Comparison of ENCODE assay signal across 17 cellular contexts in genomic region chr6:11900662-11901598, GRCh38.
DNase-seq lines count a peak whose midpoint lies in the region; ATAC-seq lines count a peak whose summit lies in the region.
"Had no signal": no experiment of that assay in that cellular context is flagged by ENCODE, and none has a peak within 500 bp of the region (broad histone marks: within the 10 kb centered on the region; RNA-seq: fewer than 3 reads in every experiment).

No MANE protein-coding gene starts in this region.

- no peak overlapping the region for H3K27ac ChIP-seq in trophoblast cell (ENCODE audit: low read depth, low read length)
- no peak overlapping the region for H3K27ac ChIP-seq in substantia nigra (ENCODE audit: low read depth, low read length, poor library complexity, severe bottlenecking)

- H4K12ac ChIP-seq in trophoblast cell (ENCODE audit: low read depth, low read length), result no peak overlapping the region

- no peak for DNase-seq in activated T-cell treated with anti-CD3 and anti-CD28 coated beads, Interleukin-2, amount 50 U/mL, for 72 hours
- DNase-seq in activated T-cell treated with anti-CD3 and anti-CD28 coated beads for 4 hours (no peak), T-cell (peak in 1 of 34 experiments; percentile 2), trophoblast cell (no peak), substantia nigra (lab: John Stamatoyannopoulos, UW) (no peak)
- DNase-seq in effector CD4-positive, alpha-beta T cell, result no peak
- DNase-seq in stimulated activated CD8-positive, alpha-beta memory T cell treated with anti-CD3 and anti-CD28 coated beads, Interleukin-4, amount 100 ng/mL, for 48 hours, result no peak
- DNase-seq: DMS 273 treated with DMSO at 0.1 percent for 48 hours; KBM-7; NCI-H146; NCI-H510A; posterior cingulate gyrus; stimulated activated CD4-positive, alpha-beta T cell treated with anti-CD3 and anti-CD28 coated beads, Interleukin-15, amount 100 ng/mL, for 24 hours; SW 1271 had no signal

- no peak overlapping the region for H4K91ac ChIP-seq in trophoblast cell (ENCODE audit: low read depth, low read length)

- no peak overlapping the region for H3K4ac ChIP-seq in trophoblast cell (ENCODE audit: low read depth, low read length)

- H3K27me3 ChIP-seq in endocrine pancreas (ENCODE audit: control insufficient read depth, insufficient read depth, low read length) (no peaks in the 10 kb centered on the region), trophoblast cell (ENCODE audit: insufficient read depth, low read length) (no peaks in the 10 kb centered on the region)

- no peaks in the 10 kb centered on the region for H3K79me2 ChIP-seq in trophoblast cell (ENCODE audit: control insufficient read depth, insufficient read depth, low read length, poor library complexity)

- H3K79me1 ChIP-seq in trophoblast cell (ENCODE audit: low read length), result no peaks in the 10 kb centered on the region

- no peak overlapping the region for H2BK5ac ChIP-seq in trophoblast cell (ENCODE audit: low read depth, low read length, poor library complexity)

- H3K23ac ChIP-seq in trophoblast cell (ENCODE audit: low read length), result no peak overlapping the region

- H3K9me3 ChIP-seq in endocrine pancreas (ENCODE audit: control insufficient read depth, low read length) (no peaks in the 10 kb centered on the region), trophoblast cell (ENCODE audit: insufficient read depth, low read depth, low read length) (no peaks in the 10 kb centered on the region)

- no peak overlapping the region for H3K14ac ChIP-seq in trophoblast cell (ENCODE audit: low read length)

- H3K4me1 ChIP-seq in endocrine pancreas (ENCODE audit: control insufficient read depth, insufficient read depth, low read length) (no peaks in the 10 kb centered on the region), trophoblast cell (ENCODE audit: control insufficient read depth in 1 of 2, insufficient read depth in 2 of 2, low read length in 2 of 2) (no peaks in the 10 kb centered on the region)

- WGBS in trophoblast cell (ENCODE audit: extremely low coverage, insufficient coverage, insufficient read length), result no CpG with 5 or more reads among the region's 14 CpGs

- peaks cover under 1 to 1% of the 10 kb centered on the region in 2 donors for H3K9me3 Mint-ChIP-seq in activated T-cell treated with anti-CD3 and anti-CD28 coated beads, Interleukin-2, amount 50 U/mL, for 72 hours
- H3K9me3 Mint-ChIP-seq in T-cell, result peaks cover 0 to under 1% (median 0%) of the 10 kb centered on the region in 3 donors

- no peak overlapping the region for H2AK5ac ChIP-seq in trophoblast cell (ENCODE audit: low read length)

- H4K8ac ChIP-seq in trophoblast cell (ENCODE audit: low read depth, low read length), result no peak overlapping the region

- H3K4me3 ChIP-seq in endocrine pancreas (ENCODE audit: control insufficient read depth, insufficient read depth, low read length) (peak overlapping the region; percentile 5), trophoblast cell (ENCODE audit: low read depth, low read length) (no peak overlapping the region)

- H2BK12ac ChIP-seq in trophoblast cell (ENCODE audit: low read length), result no peak overlapping the region

- peak overlapping the region; percentile 74 to 86 for H3K4me3 Mint-ChIP-seq in activated T-cell treated with anti-CD3 and anti-CD28 coated beads, Interleukin-2, amount 50 U/mL, for 72 hours
- H3K4me3 Mint-ChIP-seq in T-cell, result peak overlapping the region; percentile 52 to 73 (median 65)
- H3K4me3 Mint-ChIP-seq: type B pancreatic cell had no signal

- H3K27me3 Mint-ChIP-seq in activated T-cell treated with anti-CD3 and anti-CD28 coated beads, Interleukin-2, amount 50 U/mL, for 72 hours (ENCODE audit: low read depth), result peaks cover 10% of the 10 kb centered on the region
- H3K27me3 Mint-ChIP-seq in T-cell, result peaks cover 0 to 3% of the 10 kb centered on the region in 2 donors
- H3K27me3 Mint-ChIP-seq: type B pancreatic cell had no signal

- H3K36me3 ChIP-seq in endocrine pancreas (ENCODE audit: control insufficient read depth, insufficient read depth, low read length) (no peaks in the 10 kb centered on the region), trophoblast cell (ENCODE audit: control insufficient read depth in 1 of 2, insufficient read depth in 2 of 2, low read length in 2 of 2) (no peaks in the 10 kb centered on the region)

- H2AFZ ChIP-seq in trophoblast cell (ENCODE audit: insufficient read depth, low read length, poor library complexity), result no peak overlapping the region

- H3K36me3 Mint-ChIP-seq in activated T-cell treated with anti-CD3 and anti-CD28 coated beads, Interleukin-2, amount 50 U/mL, for 72 hours (ENCODE audit: insufficient read depth in 2 of 2), result peaks cover 2 to 3% of the 10 kb centered on the region in 2 donors
- no peaks in the 10 kb centered on the region for H3K36me3 Mint-ChIP-seq in T-cell

- no peak overlapping the region for H2BK120ac ChIP-seq in trophoblast cell (ENCODE audit: insufficient read depth, low read length, poor library complexity)

- CTCF ChIA-PET in T-cell (lab: Charles Lee), result no interaction called here

- peak overlapping the region; percentile 71 for H3K27ac Mint-ChIP-seq in activated T-cell treated with anti-CD3 and anti-CD28 coated beads, Interleukin-2, amount 50 U/mL, for 72 hours
- peak overlapping the region; percentile 61 to 72 for H3K27ac Mint-ChIP-seq in T-cell
- H3K27ac Mint-ChIP-seq: type B pancreatic cell had no signal

- no peak overlapping the region for H3K4me2 ChIP-seq in trophoblast cell (ENCODE audit: low read length)

- no peak overlapping the region for H3K18ac ChIP-seq in trophoblast cell (ENCODE audit: low read length)

- peaks cover 33% of the 10 kb centered on the region for H3K4me1 Mint-ChIP-seq in activated T-cell treated with anti-CD3 and anti-CD28 coated beads, Interleukin-2, amount 50 U/mL, for 72 hours (ENCODE audit: low read depth)
- H3K4me1 Mint-ChIP-seq in T-cell, result peaks cover 18 to 26% (median 21%) of the 10 kb centered on the region in 3 donors

- POLR2A ChIA-PET in T-cell (lab: Charles Lee), result interaction anchor here (0.5 to 1.1 kb wide), 2 partner anchors 63 to 111 kb away, joined by 5 to 6 read pairs; partner anchors contain the start of gene HIVEP1 (in 1 of the 2)

- peak; percentile 51 to 64 for ATAC-seq in activated T-cell treated with anti-CD3 and anti-CD28 coated beads, Interleukin-2, amount 50 U/mL, for 72 hours (replicated peaks in 1 of 2)
- ATAC-seq in T-cell (replicated peaks in 1 of 4), result peak in 3 of 4 experiments; percentile 62 to 86 (median 67)
- ATAC-seq: Panc1 had no signal

- no peak overlapping the region for H3K9ac ChIP-seq in endocrine pancreas (ENCODE audit: control insufficient read depth, insufficient read depth, low read length)
- H3K9ac ChIP-seq in trophoblast cell (ENCODE audit: low read length), result peak overlapping the region; percentile 58
